ENCODE assay signal across 33 cellular contexts in genomic region chr14:50917449-50917848, GRCh38. TPM values are rescaled to one million over a fixed set of nuclear protein-coding genes. Genes with fewer than 3 reads are reported as not detected.
"Had no signal": no experiment of that assay in that cellular context is flagged by ENCODE, and none has a peak within 500 bp of the region (broad histone marks: within the 10 kb centered on the region; RNA-seq: fewer than 3 reads in every experiment).

No MANE protein-coding gene starts in this region.

- H3K4me3 Mint-ChIP-seq: activated B cell treated with CpG ODN at 0.5 μM for 24 hours; activated CD8-positive, alpha-beta T cell treated with anti-CD3 and anti-CD28 coated beads for 36 hours; activated naive CD4-positive, alpha-beta T cell treated with anti-CD3 and anti-CD28 coated beads for 36 hours; activated naive CD4-positive, alpha-beta T cell treated with anti-CD3 and anti-CD28 coated beads, Interleukin-2, amount 50 U/mL, for 24 hours; activated naive CD8-positive, alpha-beta T cell treated with anti-CD3 and anti-CD28 coated beads for 36 hours; activated naive CD8-positive, alpha-beta T cell treated with anti-CD3 and anti-CD28 coated beads, Interleukin-2, amount 50 U/mL, for 24 hours; activated T-cell treated with anti-CD3 and anti-CD28 coated beads, Interleukin-2, amount 50 U/mL, for 4 hours had no signal

- ATAC-seq: activated CD4-positive, CD25-positive, alpha-beta regulatory T cell treated with anti-CD3 and anti-CD28 coated beads, Interleukin-2, amount 50 U/mL, for 24 hours; activated CD8-positive, alpha-beta T cell treated with anti-CD3 and anti-CD28 coated beads for 36 hours; activated naive CD8-positive, alpha-beta T cell treated with anti-CD3 and anti-CD28 coated beads, Interleukin-2, amount 50 U/mL, for 24 hours; activated T-cell treated with anti-CD3 and anti-CD28 coated beads, Interleukin-2, amount 50 U/mL, for 4 hours; body of pancreas; gastroesophageal sphincter had no signal

- H3K9me3 ChIP-seq: adrenal gland, body of pancreas, esophagus squamous epithelium, gastroesophageal sphincter had no signal

- H3K27me3 Mint-ChIP-seq: activated B cell treated with CpG ODN at 0.5 μM for 24 hours had no signal

- H3K27ac ChIP-seq: adrenal gland, body of pancreas, epithelial cell of prostate, esophagus squamous epithelium, gastroesophageal sphincter had no signal

- H3K4me1 Mint-ChIP-seq: activated B cell treated with CpG ODN at 0.5 μM for 24 hours; activated naive CD4-positive, alpha-beta T cell treated with anti-CD3 and anti-CD28 coated beads, Interleukin-2, amount 50 U/mL, for 24 hours; activated naive CD8-positive, alpha-beta T cell treated with anti-CD3 and anti-CD28 coated beads for 36 hours; activated naive CD8-positive, alpha-beta T cell treated with anti-CD3 and anti-CD28 coated beads, Interleukin-2, amount 50 U/mL, for 24 hours had no signal

- H3K36me3 Mint-ChIP-seq: activated naive CD4-positive, alpha-beta T cell treated with anti-CD3 and anti-CD28 coated beads, Interleukin-2, amount 50 U/mL, for 24 hours; activated naive CD8-positive, alpha-beta T cell treated with anti-CD3 and anti-CD28 coated beads for 36 hours had no signal

- H3K27ac Mint-ChIP-seq: activated B cell treated with CpG ODN at 0.5 μM for 24 hours; activated CD8-positive, alpha-beta T cell treated with anti-CD3 and anti-CD28 coated beads for 36 hours; activated naive CD4-positive, alpha-beta T cell treated with anti-CD3 and anti-CD28 coated beads for 36 hours; activated naive CD4-positive, alpha-beta T cell treated with anti-CD3 and anti-CD28 coated beads, Interleukin-2, amount 50 U/mL, for 24 hours; activated naive CD8-positive, alpha-beta T cell treated with anti-CD3 and anti-CD28 coated beads for 36 hours; activated naive CD8-positive, alpha-beta T cell treated with anti-CD3 and anti-CD28 coated beads, Interleukin-2, amount 50 U/mL, for 24 hours; activated T-helper 2 cell treated with anti-CD3 and anti-CD28 coated beads, Interferon-gamma antibody, Interleukin-2, Interleukin-4, amounts not matched to agents 10 μg/mL and 5 μg/mL and 100 μg/mL, durations not matched to agents 14 hours and 24 hours and 36 hours had no signal

- H3K27me3 ChIP-seq: adrenal gland, body of pancreas, esophagus squamous epithelium, gastroesophageal sphincter had no signal

- H3K4me3 ChIP-seq: adrenal gland, body of pancreas, esophagus squamous epithelium, gastroesophageal sphincter had no signal

- H3K4me1 ChIP-seq: adrenal gland, body of pancreas, esophagus squamous epithelium, gastroesophageal sphincter had no signal

- DNase-seq: activated B cell treated with CpG ODN at 0.5 μM for 24 hours; activated CD4-positive, alpha-beta T cell treated with anti-CD3 and anti-CD28 coated beads for 48 hours; activated CD4-positive, alpha-beta T cell treated with anti-CD3 and anti-CD28 coated beads, Interleukin-2, amount 50 U/mL, for 1 hour; activated CD4-positive, alpha-beta T cell treated with anti-CD3 and anti-CD28 coated beads, Interleukin-2, amount 50 U/mL, for 48 hours; activated CD8-positive, alpha-beta memory T cell treated with anti-CD3 and anti-CD28 coated beads for 24 hours; activated CD8-positive, alpha-beta T cell treated with anti-CD3 and anti-CD28 coated beads for 36 hours; activated effector memory CD4-positive, alpha-beta T cell treated with anti-CD3 and anti-CD28 coated beads, Interleukin-2, amount 50 U/mL, for 16 hours; activated naive CD4-positive, alpha-beta T cell treated with anti-CD3 and anti-CD28 coated beads for 36 hours; activated naive CD8-positive, alpha-beta T cell treated with anti-CD3 and anti-CD28 coated beads for 36 hours; activated naive CD8-positive, alpha-beta T cell treated with anti-CD3 and anti-CD28 coated beads, Interleukin-2, amount 50 U/mL, for 24 hours; activated T-cell treated with anti-CD3 and anti-CD28 coated beads, Interleukin-2, amount 50 U/mL, for 4 hours; adrenal gland; amygdala; body of pancreas; caudate nucleus; cortex of kidney; dermis blood vessel endothelial cell; effector CD8-positive, alpha-beta T cell; esophagus squamous epithelium; foreskin melanocyte; T-helper 2 cell had no signal

- H3K9me3 Mint-ChIP-seq: activated B cell treated with CpG ODN at 0.5 μM for 24 hours; activated CD8-positive, alpha-beta T cell treated with anti-CD3 and anti-CD28 coated beads for 36 hours; activated naive CD4-positive, alpha-beta T cell treated with anti-CD3 and anti-CD28 coated beads for 36 hours; activated naive CD4-positive, alpha-beta T cell treated with anti-CD3 and anti-CD28 coated beads, Interleukin-2, amount 50 U/mL, for 24 hours; activated naive CD8-positive, alpha-beta T cell treated with anti-CD3 and anti-CD28 coated beads for 36 hours; activated naive CD8-positive, alpha-beta T cell treated with anti-CD3 and anti-CD28 coated beads, Interleukin-2, amount 50 U/mL, for 24 hours; activated T-cell treated with anti-CD3 and anti-CD28 coated beads, Interleukin-2, amount 50 U/mL, for 4 hours; activated T-helper 2 cell treated with anti-CD3 and anti-CD28 coated beads, Interferon-gamma antibody, Interleukin-2, Interleukin-4, amounts not matched to agents 10 μg/mL and 5 μg/mL and 100 μg/mL, durations not matched to agents 14 hours and 24 hours and 36 hours had no signal

RNA-seq across cellular contexts. Expression of gene PYGL, which starts 26.8 kb away (rescaled TPM):
- total RNA-seq: activated B cell treated with CpG ODN at 0.5 μM for 24 hours; T-helper 1 cell treated with Interleukin-12 subunit alpha and Interleukin-12 subunit beta and Interleukin-4 antibody, amounts not matched to agents 30 ng/mL and 1 ng/mL, for 36 hours had no signal

RNA-seq across cellular contexts. Expression of gene ABHD12B, which starts 45.6 kb away (rescaled TPM):
- total RNA-seq: activated B cell treated with CpG ODN at 0.5 μM for 24 hours; activated CD8-positive, alpha-beta T cell treated with anti-CD3 and anti-CD28 coated beads for 36 hours; activated naive CD4-positive, alpha-beta T cell treated with anti-CD3 and anti-CD28 coated beads for 36 hours; activated naive CD8-positive, alpha-beta T cell treated with anti-CD3 and anti-CD28 coated beads for 36 hours; activated T-cell treated with anti-CD3 and anti-CD28 coated beads, Interleukin-2, amount 50 U/mL, for 4 hours; activated T-helper 2 cell treated with anti-CD3 and anti-CD28 coated beads, Interferon-gamma antibody, Interleukin-2, Interleukin-4, amounts not matched to agents 10 μg/mL and 5 μg/mL and 100 μg/mL, durations not matched to agents 14 hours and 24 hours and 36 hours; aorta; body of pancreas; chondrocyte; dermis blood vessel endothelial cell; endothelial cell of umbilical vein; fibroblast of villous mesenchyme; gastroesophageal sphincter; glomerular endothelial cell; T-helper 1 cell treated with Interleukin-12 subunit alpha and Interleukin-12 subunit beta and Interleukin-4 antibody, amounts not matched to agents 30 ng/mL and 1 ng/mL, for 36 hours had no signal
- polyA plus RNA-seq: endothelial cell of umbilical vein, fibroblast of lung had no signal
